ENCODE assay signal across 7 cellular contexts in the genomic region with DNA sequence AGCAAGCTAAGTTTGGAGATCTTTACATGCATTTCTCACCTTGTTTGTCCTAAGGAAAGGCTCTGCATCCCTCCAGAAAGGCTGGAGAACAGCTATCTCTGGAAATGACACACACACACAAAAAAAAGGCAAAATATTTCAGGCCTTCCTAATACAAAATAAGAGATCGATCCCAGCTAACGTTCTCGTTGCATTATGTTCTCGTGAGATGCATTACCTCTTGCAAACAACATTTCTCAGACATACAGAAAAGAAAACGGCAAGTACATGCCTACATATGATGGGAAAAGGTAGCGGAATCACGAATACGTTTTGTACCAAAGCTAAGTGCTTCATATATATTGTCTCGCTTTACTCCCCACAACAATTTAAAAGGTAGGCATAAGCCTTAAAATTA. TPM values are rescaled to one million over a fixed set of nuclear protein-coding genes. Genes with fewer than 3 reads are reported as not detected.
A peak's percentile ranks its signal among the peaks of the same experiment; 100 is the strongest.
DNase-seq lines count a peak whose midpoint lies in the region; ATAC-seq, FAIRE-seq and TF ChIP-seq lines count a peak whose summit lies in the region.

No MANE protein-coding gene starts in this region.

- no peaks in the 10 kb centered on the region for H4K20me1 ChIP-seq in H1 (replicated peaks in 1 of 2; ENCODE audit: control insufficient read depth in 1 of 2, insufficient read depth in 2 of 2, low read length in 2 of 2)

- H3K79me1 ChIP-seq in H1 (ENCODE audit: low read depth, low read length): 0 out of 2 replicates have a peak, but pooled peaks cover 3% of the 10 kb centered on the region

- POLR2A ChIA-PET in H1 (lab: Charles Lee; ENCODE audit: partially characterized antibody): interaction anchor here (0.8 to 1.7 kb wide), 6 partner anchors 9 to 63 kb away, joined by 3 to 5 read pairs (median 4); partner anchors contain the start of gene AKAP9

- H3K56ac ChIP-seq in H1 (replicated peaks; ENCODE audit: insufficient read length, low read depth, low read length): peak overlapping the region; percentile 0

- FAIRE-seq in H1 (lab: Jason Lieb, UNC): no peak

- H3K4me1 ChIP-seq in H1 (replicated peaks in 1 of 4; ENCODE audit: control insufficient read depth in 3 of 4, insufficient read depth in 4 of 4, low read length in 3 of 4) (peaks cover 0 to 2% (median 0%) of the 10 kb centered on the region in 4 experiments; a peak in 1 of 7 replicates), ovary (ENCODE audit: insufficient read depth) (peaks cover 3% of the 10 kb centered on the region)

- H2AFZ ChIP-seq in H1 (ENCODE audit: low read length): peak overlapping the region; percentile 93

- CTCF ChIA-PET in H1 (lab: Charles Lee; ENCODE audit: partially characterized antibody): interaction anchor here (0.5 to 2.0 kb wide), 25 partner anchors 9 to 1793 kb away, joined by 3 to 13 read pairs (median 4); partner anchors contain the start of genes AKAP9, ANKIB1 and KRIT1

- TF ChIP-seq CTCF in H1 (IDR thresholded peaks at IDR 0.05; ENCODE audit: control extremely low read depth in 1 of 3, insufficient read depth in 1 of 3, low read depth in 1 of 3, low read length in 3 of 3) (no peak), ovary (IDR thresholded peaks at IDR 0.05) (no peak)

- H3K4me2 ChIP-seq in H1 (ENCODE audit: insufficient read depth in 1 of 2, low read depth in 2 of 2, low read length in 2 of 2): peak overlapping the region; percentile 46 to 90

- H3K9me3 ChIP-seq in KOPT-K1 (ENCODE audit: insufficient read depth, low read length, poor library complexity, severe bottlenecking) (no peaks in the 10 kb centered on the region), H1 (ENCODE audit: insufficient read depth in 2 of 2, low read depth in 1 of 2, low read length in 1 of 2) (no peaks in the 10 kb centered on the region), ovary (no peaks in the 10 kb centered on the region)

- no peak overlapping the region for H2BK12ac ChIP-seq in H1 (ENCODE audit: low read depth, low read length)

- no peak overlapping the region for H3K4ac ChIP-seq in H1 (replicated peaks; ENCODE audit: insufficient read length, low read depth, low read length)

- H2AK5ac ChIP-seq in H1 (ENCODE audit: low read depth, low read length): no peak overlapping the region

- no peak for TF ChIP-seq RAD21 in H1 (IDR thresholded peaks at IDR 0.05 in 1 of 2, conservative IDR thresholded peaks at IDR 0.05 in 1 of 2; ENCODE audit: low read depth in 2 of 2, low read length in 2 of 2)

- H4K8ac ChIP-seq in H1 (ENCODE audit: extremely low read depth, insufficient read depth, low read length): no peak overlapping the region

- intact Hi-C loops in ovary (cut with DNase I): loop anchor here in 2 of 4 donors (5.0 kb wide), 2 partner anchors 567 to 798 kb away; partner anchors contain the start of gene GATAD1 (in 1 of the 2)

- ATAC-seq in GM19397 (IDR thresholded peaks at IDR 0.05; ENCODE audit: unreplicated experiment) (peak; percentile 11), HG02588 (IDR thresholded peaks at IDR 0.05; ENCODE audit: unreplicated experiment) (no peak), HG02840 (IDR thresholded peaks at IDR 0.05; ENCODE audit: low FRiP score, unreplicated experiment) (no peak)

- H3K27ac ChIP-seq in KOPT-K1 (ENCODE audit: low read depth, low read length, poor library complexity, severe bottlenecking) (peak overlapping the region; percentile 71), H1 (ENCODE audit: low read depth, low read length) (no peak overlapping the region), ovary (no peak overlapping the region)

- peaks cover 0 to 19% of the 10 kb centered on the region in 2 experiments; a peak in 3 of 4 replicates for H3K79me2 ChIP-seq in H1 (ENCODE audit: control insufficient read depth in 1 of 2, insufficient read depth in 2 of 2, low read length in 2 of 2)

- H3K4me3 ChIP-seq in H1 (ENCODE audit: extremely low read depth in 1 of 4, insufficient read depth in 2 of 4, low read depth in 3 of 4, low read length in 4 of 4): peak overlapping the region; percentile 76 to 95 (median 90)
- H3K4me3 ChIP-seq in ovary: peak overlapping the region; percentile 61

- H3K23me2 ChIP-seq in H1 (ENCODE audit: low read depth, low read length): peaks cover 7% of the 10 kb centered on the region

- H3K36me3 ChIP-seq in KOPT-K1 (ENCODE audit: insufficient read depth, low read length): no peaks in the 10 kb centered on the region
- no peaks in the 10 kb centered on the region for H3K36me3 ChIP-seq in H1 (ENCODE audit: control insufficient read depth in 2 of 4, insufficient read depth in 4 of 4, low read length in 3 of 4)
- no peaks in the 10 kb centered on the region for H3K36me3 ChIP-seq in ovary

- no peak for TF ChIP-seq EP300 in H1 (IDR thresholded peaks at IDR 0.05; ENCODE audit: borderline replicate concordance in 1 of 2, low read depth in 2 of 2, low read length in 2 of 2)
- no peak for TF ChIP-seq EP300 in ovary (IDR thresholded peaks at IDR 0.05)

- H3K14ac ChIP-seq in H1 (ENCODE audit: insufficient read length): no peak overlapping the region

- H3K23ac ChIP-seq in H1 (ENCODE audit: insufficient read length): no peak overlapping the region

- H4K5ac ChIP-seq in H1 (ENCODE audit: insufficient read length, low read depth, low read length): peak overlapping the region; percentile 8

- no peaks in the 10 kb centered on the region; a peak in 1 of 7 replicates for H3K27me3 ChIP-seq in H1 (replicated peaks in 1 of 4; ENCODE audit: control insufficient read depth in 3 of 4, extremely low read depth in 1 of 4, insufficient read depth in 3 of 4, low read length in 3 of 4)
- no peaks in the 10 kb centered on the region for H3K27me3 ChIP-seq in ovary

- H3K9ac ChIP-seq in H1 (replicated peaks in 1 of 4; ENCODE audit: extremely low read depth in 1 of 4, low read depth in 3 of 4, low read length in 3 of 4): peak overlapping the region; percentile 77 to 84 (median 78)

- DNase-seq in H1 (ENCODE audit: low read depth in 1 of 2, low spot score in 2 of 2) (no peak), ovary (no peak), RPMI8226 (no peak)

- H2BK120ac ChIP-seq in H1 (replicated peaks; ENCODE audit: low read depth, low read length): no peak overlapping the region

- H3K18ac ChIP-seq in H1 (ENCODE audit: extremely low read depth, low read length): no peak overlapping the region

- H2BK20ac ChIP-seq in H1 (ENCODE audit: low read length): no peak overlapping the region

- H2BK15ac ChIP-seq in H1 (ENCODE audit: low read length): no peak overlapping the region

- TF ChIP-seq POLR2A in H1 (IDR thresholded peaks at IDR 0.05; ENCODE audit: control extremely low read depth in 1 of 2, low read depth in 2 of 2, low read length in 2 of 2) (no peak), ovary (IDR thresholded peaks at IDR 0.05) (no peak)

- 11% methylated on average over 9 of the region's 9 CpGs; no CpG with 5 or more reads in 1 of the 2 experiments for WGBS in H1 (ENCODE audit: extremely low coverage in 1 of 2, insufficient coverage in 1 of 2, insufficient read length in 1 of 2, insufficient replicate concordance in 2 of 2, low coverage in 1 of 2, low lambda C conversion rate in 2 of 2, missing lambda C conversion rate in 1 of 2), 2 experiments
- 1 to 3% (median 2%) methylated on average over 9 of the region's 9 CpGs for WGBS in ovary, 3 donors

- no peak overlapping the region for H4K91ac ChIP-seq in H1 (replicated peaks; ENCODE audit: insufficient read length, low read length)

- H2BK5ac ChIP-seq in H1 (ENCODE audit: low read depth, low read length): no peak overlapping the region; the same call in 1 of the 2 replicates

TF ChIP-seq in H1, 55 proteins besides CTCF, POLR2A, EP300 and RAD21:
- TF ChIP-seq NANOG (IDR thresholded peaks at IDR 0.05; ENCODE audit: insufficient read depth, low read depth, low read length, poor library complexity, severe bottlenecking) (no peak), RNF2 (IDR thresholded peaks at IDR 0.05; ENCODE audit: borderline replicate concordance, low read depth, low read length, missing control alignments, poor library complexity, severe bottlenecking) (no peak), KDM5A (IDR thresholded peaks at IDR 0.05; ENCODE audit: low read length) (no peak), CHD2 (IDR thresholded peaks at IDR 0.05; ENCODE audit: low read length) (peak; percentile 41; the same call in 1 of the 2 replicates), EZH2 (IDR thresholded peaks at IDR 0.05; ENCODE audit: low read depth, low read length, severe bottlenecking) (no peak)

RNA-seq across cellular contexts. Expression of gene MTERF1, which starts 0.5 kb away (rescaled TPM):
- total RNA-seq in H1 (2021; fragmentation: NEBNext Ultra II Directional; extraction: Animal tissue kit (Norgen Biotek cat#: 25700)): 11.1 and 12.6 TPM in 2 replicates
- polyA plus RNA-seq in H1 (2011; rRNA removed) (2.5 and 4.5 TPM in 2 replicates), ovary (10 to 100 TPM in 1 of 2 donors, 1 to 10 TPM in 1; 8.4 to 10.6 TPM)
- 7.7 TPM for polyA plus RNA-seq in H1 (2011; cell fraction: cytosol; rRNA removed)
- 2.1 TPM for polyA plus RNA-seq in H1 (2011; cell fraction: nucleus; rRNA removed)
- 8.5 to 17.8 TPM (median 10.0 TPM) in 4 replicates for polyA plus RNA-seq in H1 (2012, experiment 1 of 2)
- 0.37 TPM for polyA plus RNA-seq in H1 (2012, experiment 2 of 2)
- polyA plus RNA-seq in H1 (2013, experiment 1 of 2): 8.8 TPM
- polyA plus RNA-seq in H1 (2013, experiment 2 of 2): 9.0 TPM
- 7.9 and 9.0 TPM in 2 replicates for polyA minus RNA-seq in H1 (2011; rRNA and poly(A)+ RNA removed)
- polyA minus RNA-seq in H1 (2011; cell fraction: cytosol; rRNA and poly(A)+ RNA removed): 4.1 TPM
- polyA minus RNA-seq in H1 (2011; cell fraction: nucleus; rRNA and poly(A)+ RNA removed): 19.7 TPM
- total RNA-seq in ovary: 10 to 100 TPM in 3 of 7 donors, 1 to 10 TPM in 4; 2.8 to 17.8 (median 9.9) TPM
